ENCODE assay signal across 8 cellular contexts in genomic region chr1:54200519-54200997, GRCh38. TPM values are rescaled to one million over a fixed set of nuclear protein-coding genes. Genes with fewer than 3 reads are reported as not detected.
DNase-seq lines count a peak whose midpoint lies in the region; ATAC-seq and TF ChIP-seq lines count a peak whose summit lies in the region.

No MANE protein-coding gene starts in this region.

- peaks cover 24% of the 10 kb centered on the region for H3K4me1 ChIP-seq in PC-3 (ENCODE audit: insufficient read depth, low read length)
- peaks cover 4% of the 10 kb centered on the region for H3K4me1 ChIP-seq in ovary (ENCODE audit: insufficient read depth)

- H3K79me2 ChIP-seq in PC-3 (ENCODE audit: low read length): peaks cover 33% of the 10 kb centered on the region

- 1 to 3% (median 1%) methylated on average over 15 of the region's 15 CpGs for WGBS in ovary, 3 donors

- no peaks in the 10 kb centered on the region for H3K27me3 ChIP-seq in PC-3 (ENCODE audit: low read length)
- H3K27me3 ChIP-seq in ovary: no peaks in the 10 kb centered on the region

- ATAC-seq in GM21423 (IDR thresholded peaks at IDR 0.05; ENCODE audit: unreplicated experiment) (peak; percentile 2), PC-3 (peak; percentile 10), esophagus mucosa (peak; percentile 22)

- H3K9ac ChIP-seq in PC-3 (ENCODE audit: low read length): peak overlapping the region; percentile 95

- H4K20me1 ChIP-seq in PC-3 (ENCODE audit: low read length): 0 out of 2 replicates have a peak, but pooled peaks cover 8% of the 10 kb centered on the region

- peak overlapping the region; percentile 91 for H2AFZ ChIP-seq in PC-3 (ENCODE audit: low read length)

- TF ChIP-seq EP300 in ovary (IDR thresholded peaks at IDR 0.05): no peak

- TF ChIP-seq POLR2A in ovary (IDR thresholded peaks at IDR 0.05): no peak

- peak overlapping the region; percentile 89 for H3K4me2 ChIP-seq in PC-3 (ENCODE audit: low read length)

- no peaks in the 10 kb centered on the region for H3K9me2 ChIP-seq in PC-3 (replicated peaks; ENCODE audit: low read length)

- intact Hi-C loops in PC-3 (cut with micrococcal nuclease): loop anchor here (1.0 to 10.0 kb wide), 2 partner anchors 204 to 288 kb away; partner anchors contain the start of gene SSBP3
- intact Hi-C loops in ovary (cut with DNase I): no loop called here

- H3K4me3 ChIP-seq in PC-3 (ENCODE audit: low read length) (peak overlapping the region; percentile 97), ovary (peak overlapping the region; percentile 86)

- TF ChIP-seq CTCF in PC-3 (conservative IDR thresholded peaks at IDR 0.05; ENCODE audit: low read depth, low read length) (no peak), ovary (IDR thresholded peaks at IDR 0.05) (no peak)

- H3K9me3 ChIP-seq in PC-3 (ENCODE audit: low read length) (no peaks in the 10 kb centered on the region), ovary (no peaks in the 10 kb centered on the region)

- CTCF ChIA-PET in PC-3 (lab: Charles Lee): interaction anchor here (0.7 to 1.0 kb wide), 2 partner anchors 52 to 289 kb away, joined by 4 to 14 read pairs; no protein-coding TSS in a partner anchor

- peak overlapping the region; percentile 3; the same call in 1 of the 2 replicates for H3K27ac ChIP-seq in PC-3 (ENCODE audit: low read length)
- H3K27ac ChIP-seq in ovary: peak overlapping the region; percentile 37 to 72

- POLR2A ChIA-PET in PC-3 (lab: Charles Lee; ENCODE audit: unreplicated experiment): interaction anchor here (0.5 to 0.6 kb wide), 2 partner anchors 15 to 288 kb away, joined by 3 to 4 read pairs; no protein-coding TSS in a partner anchor

- H3K36me3 ChIP-seq in PC-3 (ENCODE audit: low read depth, low read length) (peaks cover 8% of the 10 kb centered on the region; the same call in 1 of the 2 replicates), ovary (peaks cover 3% of the 10 kb centered on the region)

- H3F3A ChIP-seq in PC-3 (ENCODE audit: low read length, unreplicated experiment): no peaks in the 10 kb centered on the region

- TSS peak; percentile 69 for BruUV-seq in PC-3 (replicated peaks; lab: Mats Ljungman, UMichigan)

- DNase-seq in AG08395 (ENCODE audit: low spot score): peak; percentile 17
- DNase-seq in PC-3: no peak
- no peak for DNase-seq in ovary
- no peak for DNase-seq in putamen (ENCODE audit: low spot score)
- no peak for DNase-seq in NCI-H2029 treated with DMSO at 0.1 percent for 48 hours (lab: John Stamatoyannopoulos, UW)
- no peak for DNase-seq in inferior parietal cortex (ENCODE audit: extremely low spot score)

RNA-seq across cellular contexts. Expression of gene MRPL37, which starts 0.6 kb away (rescaled TPM):
- total RNA-seq in PC-3 (2014; rRNA removed) (191 and 211 TPM in 2 replicates), esophagus mucosa (86.1 TPM), ovary (10 to 100 TPM; 36.2 to 60.1 (median 47.9) TPM)
- 10 to 100 TPM; 43.3 to 86.6 TPM for polyA plus RNA-seq in ovary

RNA-seq across cellular contexts. Expression of gene CYB5RL, which starts 0.7 kb away (rescaled TPM):
- total RNA-seq in PC-3 (2014; rRNA removed) (3.6 and 11.9 TPM in 2 replicates), esophagus mucosa (2.9 TPM), ovary (1 to 10 TPM; 2.3 to 9.6 (median 7.4) TPM)
- 1 to 10 TPM; 3.2 to 7.5 TPM for polyA plus RNA-seq in ovary

RNA-seq across cellular contexts. Expression of gene CDCP2, which starts 47.8 kb away (rescaled TPM):
- total RNA-seq in PC-3 (2014; rRNA removed) (0.35 TPM in 1 of 2 replicates, not detected in the other), esophagus mucosa (not detected), ovary (under 1 TPM in 2 of 7 donors, not detected in 5; 0.15 to 0.34 TPM)
- under 1 TPM in 1 of 2 donors, not detected in 1; 0.04 TPM for polyA plus RNA-seq in ovary
